ENCODE assay signal across 8 cellular contexts in the genomic region with DNA sequence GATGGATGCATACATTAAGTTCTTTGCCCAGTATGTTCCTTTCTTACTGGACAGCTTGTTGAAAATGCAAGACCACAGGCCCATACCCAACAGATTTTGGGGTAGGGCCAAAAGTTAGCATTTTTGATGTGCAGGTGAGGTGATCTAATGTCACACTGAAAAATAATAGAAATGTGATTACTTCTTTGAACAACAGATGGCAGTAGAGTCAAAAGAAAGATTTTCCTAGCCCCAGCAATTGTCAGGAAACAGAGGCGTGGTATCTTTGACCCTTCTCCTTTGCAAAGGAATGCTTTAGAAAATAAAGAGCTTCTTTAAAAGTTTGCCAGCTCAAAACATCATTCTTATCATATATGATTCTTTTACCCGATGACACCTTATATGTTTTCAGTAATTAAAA.
A peak's percentile ranks its signal among the peaks of the same experiment; 100 is the strongest.
DNase-seq lines count a peak whose midpoint lies in the region; ATAC-seq and TF ChIP-seq lines count a peak whose summit lies in the region.

No MANE protein-coding gene starts in this region.

- no peaks in the 10 kb centered on the region for H3K27me3 ChIP-seq in sigmoid colon

- H3K4me1 ChIP-seq in sigmoid colon: no peaks in the 10 kb centered on the region

- H3K36me3 ChIP-seq in sigmoid colon: no peaks in the 10 kb centered on the region

- no peak overlapping the region for H3K27ac ChIP-seq in sigmoid colon

- in situ Hi-C loops in SK-MEL-5 (cut with HindIII; ENCODE audit: low pct_unique_long_range_greater_than_20kb, low sequenced_read_pairs): no loop called here

- TF ChIP-seq POLR2A in sigmoid colon (IDR thresholded peaks at IDR 0.05): no peak

- intact Hi-C loops in sigmoid colon (cut with DNase I): loop anchor here (5.0 to 10.0 kb wide), 2 partner anchors 706 to 1054 kb away; no protein-coding TSS in a partner anchor
- intact Hi-C loops in posterior vena cava (cut with DNase I): no loop called here

- DNase-seq in DMS 273 (lab: John Stamatoyannopoulos, UW; ENCODE audit: unreplicated experiment) (peak; percentile 53), SK-MEL-5 (ENCODE audit: low read depth, low spot score) (peak; percentile 55), germinal center (ENCODE audit: low spot score) (peak; percentile 9), sigmoid colon (no peak), posterior vena cava (ENCODE audit: low spot score) (no peak)
- DNase-seq in Jurkat, Clone E6-1 (ENCODE audit: low read depth, low spot score): peak; percentile 33
- no peak for DNase-seq in central memory CD4-positive, alpha-beta T cell

- ATAC-seq in GM19455 (IDR thresholded peaks at IDR 0.05; ENCODE audit: unreplicated experiment): peak; percentile 80

- peak in 3 of 4 experiments; percentile 35 to 63 (median 50) for TF ChIP-seq CTCF in sigmoid colon (IDR thresholded peaks at IDR 0.05)

- H3K4me3 ChIP-seq in Jurkat, Clone E6-1 (ENCODE audit: low read length): no peak overlapping the region
- no peak overlapping the region for H3K4me3 ChIP-seq in sigmoid colon

- 4 to 17% methylated on average over 2 of the region's 2 CpGs for WGBS in sigmoid colon, 2 donors

- no peak for TF ChIP-seq EP300 in sigmoid colon (IDR thresholded peaks at IDR 0.05)

- H3K9me3 ChIP-seq in sigmoid colon: no peaks in the 10 kb centered on the region

Comparison
In these comparisons a context has a peak if more than half of its experiments do, and no peak if none do; other contexts are left out.
1. DNase-seq: peak in DMS 273 (single experiment), Jurkat, Clone E6-1 (single experiment), SK-MEL-5 (single experiment) and germinal center (single experiment); none in sigmoid colon (single experiment), central memory CD4-positive, alpha-beta T cell (single experiment) and posterior vena cava (single experiment).